ENCODE assay signal across 8 cellular contexts in the genomic region with DNA sequence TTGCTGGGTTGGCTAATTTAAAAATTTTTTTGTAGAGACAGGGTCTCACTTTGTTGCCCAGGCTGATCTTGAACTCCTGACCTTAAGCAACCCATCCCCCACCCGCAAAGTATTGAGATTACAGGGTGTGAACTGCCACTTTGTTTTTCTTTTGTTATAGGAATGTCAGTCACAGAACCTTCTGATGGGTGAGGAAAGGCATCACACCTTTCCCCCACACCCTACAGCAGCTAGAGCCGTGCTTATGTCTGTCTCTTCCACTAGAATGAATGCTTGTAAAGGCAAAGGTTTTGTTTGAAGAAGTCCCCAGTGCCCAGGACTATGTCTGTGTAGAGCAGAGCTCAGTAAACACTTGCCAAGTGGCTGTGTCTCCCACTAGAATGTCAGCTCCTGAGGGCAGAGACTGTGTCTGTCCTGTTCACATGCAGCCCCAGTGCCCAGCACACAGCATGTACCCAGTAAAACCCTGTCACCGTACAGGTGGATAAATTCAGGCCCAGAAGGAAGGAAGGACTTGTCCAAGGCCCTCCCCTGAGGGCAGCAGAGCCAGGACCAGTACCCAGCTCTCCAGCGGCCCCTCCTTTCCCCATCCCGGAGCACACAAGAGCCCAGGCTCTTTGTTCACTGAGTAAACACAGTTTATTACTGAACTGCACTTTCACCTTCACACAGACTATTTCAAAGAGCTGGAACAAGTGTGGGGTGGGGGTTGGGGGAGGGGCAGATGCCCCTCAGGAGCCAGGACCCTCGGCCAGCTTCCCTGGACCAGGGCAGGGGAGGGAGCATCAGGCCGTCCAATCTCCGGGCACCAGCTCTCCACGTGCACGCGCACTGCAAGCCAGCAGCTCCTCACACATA. TPM values are rescaled to one million over a fixed set of nuclear protein-coding genes. Genes with fewer than 3 reads are reported as not detected.
A peak's percentile ranks its signal among the peaks of the same experiment; 100 is the strongest.
DNase-seq lines count a peak whose midpoint lies in the region; ATAC-seq and TF ChIP-seq lines count a peak whose summit lies in the region.

No MANE protein-coding gene starts in this region.

- H3K36me3 Mint-ChIP-seq in activated naive CD4-positive, alpha-beta T cell treated with anti-CD3 and anti-CD28 coated beads, Interleukin-2, amount 50 U/mL, for 24 hours: peaks cover 5% of the 10 kb centered on the region
- H3K36me3 Mint-ChIP-seq in activated T-helper 1 cell treated with anti-CD3 and anti-CD28 coated beads, Interleukin-12 subunit alpha, Interleukin-12 subunit beta, Interleukin-2, Interleukin-4 antibody, amounts not matched to agents 30 ng/mL and 10 ng/mL and 1 ng/mL, durations not matched to agents 14 hours and 24 hours and 36 hours (ENCODE audit: low read depth): peaks cover 61% of the 10 kb centered on the region
- H3K36me3 Mint-ChIP-seq in activated T-cell treated with anti-CD3 and anti-CD28 coated beads, Interleukin-2, amount 50 U/mL, for 4 hours (ENCODE audit: insufficient read depth): peaks cover 30% of the 10 kb centered on the region

- H3K4me3 ChIP-seq in right lobe of liver: no peak overlapping the region
- H3K4me3 ChIP-seq in upper lobe of left lung: no peak overlapping the region

- intact Hi-C loops in activated T-helper 1 cell treated with anti-CD3 and anti-CD28 coated beads, Interleukin-12 subunit alpha, Interleukin-12 subunit beta, Interleukin-2, Interleukin-4 antibody, amounts not matched to agents 30 ng/mL and 10 ng/mL and 1 ng/mL, durations not matched to agents 14 hours and 24 hours and 36 hours (cut with micrococcal nuclease): loop anchor here (1.0 kb wide), 1 partner anchor 11 kb away; no protein-coding TSS in a partner anchor
- intact Hi-C loops in right lobe of liver (cut with DNase I): loop anchor here (5.0 kb wide), 1 partner anchor 58 kb away; the partner anchor contains the start of gene BCL2L1 (in 2 of the 2)

- ATAC-seq in right lobe of liver (peak; percentile 50 to 81 (median 78)), upper lobe of left lung (ENCODE audit: low FRiP score in 2 of 2) (peak; percentile 12 to 44), foreskin keratinocyte (no peak)
- ATAC-seq in activated T-cell treated with anti-CD3 and anti-CD28 coated beads, Interleukin-2, amount 50 U/mL, for 4 hours: no peak

- H3K4me3 Mint-ChIP-seq in activated naive CD4-positive, alpha-beta T cell treated with anti-CD3 and anti-CD28 coated beads, Interleukin-2, amount 50 U/mL, for 24 hours: no peak overlapping the region
- H3K4me3 Mint-ChIP-seq in activated T-helper 1 cell treated with anti-CD3 and anti-CD28 coated beads, Interleukin-12 subunit alpha, Interleukin-12 subunit beta, Interleukin-2, Interleukin-4 antibody, amounts not matched to agents 30 ng/mL and 10 ng/mL and 1 ng/mL, durations not matched to agents 14 hours and 24 hours and 36 hours: peak overlapping the region; percentile 39
- H3K4me3 Mint-ChIP-seq in activated T-cell treated with anti-CD3 and anti-CD28 coated beads, Interleukin-2, amount 50 U/mL, for 4 hours: no peak overlapping the region

- no peak for DNase-seq in activated naive CD4-positive, alpha-beta T cell (lab: John Stamatoyannopoulos, UW)
- no peak for DNase-seq in activated T-helper 1 cell treated with anti-CD3 and anti-CD28 coated beads, Interleukin-12 subunit alpha, Interleukin-12 subunit beta, Interleukin-2, Interleukin-4 antibody, amounts not matched to agents 30 ng/mL and 10 ng/mL and 1 ng/mL, durations not matched to agents 14 hours and 24 hours and 36 hours (ENCODE audit: low spot score)
- DNase-seq in right lobe of liver (peak; percentile 48 to 86 (median 85)), upper lobe of left lung (peak; percentile 46 to 83), SW480 (ENCODE audit: low spot score) (no peak), foreskin keratinocyte (no peak)
- DNase-seq in activated T-cell treated with anti-CD3 and anti-CD28 coated beads, Interleukin-2, amount 50 U/mL, for 4 hours: no peak

- H3K27ac ChIP-seq in right lobe of liver (peak overlapping the region; percentile 29 to 73 (median 38)), upper lobe of left lung (peak overlapping the region; percentile 61 to 90 (median 89)), foreskin keratinocyte (no peak overlapping the region)

- peaks cover 53% of the 10 kb centered on the region for H3K4me1 Mint-ChIP-seq in activated naive CD4-positive, alpha-beta T cell treated with anti-CD3 and anti-CD28 coated beads, Interleukin-2, amount 50 U/mL, for 24 hours
- peaks cover 67% of the 10 kb centered on the region for H3K4me1 Mint-ChIP-seq in activated T-helper 1 cell treated with anti-CD3 and anti-CD28 coated beads, Interleukin-12 subunit alpha, Interleukin-12 subunit beta, Interleukin-2, Interleukin-4 antibody, amounts not matched to agents 30 ng/mL and 10 ng/mL and 1 ng/mL, durations not matched to agents 14 hours and 24 hours and 36 hours (ENCODE audit: low read depth)
- H3K4me1 Mint-ChIP-seq in activated T-cell treated with anti-CD3 and anti-CD28 coated beads, Interleukin-2, amount 50 U/mL, for 4 hours (ENCODE audit: low read depth): peaks cover 55% of the 10 kb centered on the region

- H3K27ac Mint-ChIP-seq in activated naive CD4-positive, alpha-beta T cell treated with anti-CD3 and anti-CD28 coated beads, Interleukin-2, amount 50 U/mL, for 24 hours: peak overlapping the region; percentile 66
- H3K27ac Mint-ChIP-seq in activated T-helper 1 cell treated with anti-CD3 and anti-CD28 coated beads, Interleukin-12 subunit alpha, Interleukin-12 subunit beta, Interleukin-2, Interleukin-4 antibody, amounts not matched to agents 30 ng/mL and 10 ng/mL and 1 ng/mL, durations not matched to agents 14 hours and 24 hours and 36 hours: peak overlapping the region; percentile 87

- no peak for TF ChIP-seq CTCF in right lobe of liver (IDR thresholded peaks at IDR 0.05)
- no peak for TF ChIP-seq CTCF in upper lobe of left lung (IDR thresholded peaks at IDR 0.05)
- no peak for TF ChIP-seq CTCF in foreskin keratinocyte (conservative IDR thresholded peaks at IDR 0.05)

- WGBS in right lobe of liver (ENCODE audit: insufficient coverage, low coverage, low lambda C conversion rate, missing lambda C conversion rate): 18% methylated on average over 7 of the region's 11 CpGs
- WGBS in upper lobe of left lung, 2 donors: 54 to 55% methylated on average over 8 to 11 of the region's 11 CpGs

- peak; percentile 49 for TF ChIP-seq POLR2A in right lobe of liver (IDR thresholded peaks at IDR 0.05)
- peak in 1 of 4 donors; percentile 29 for TF ChIP-seq POLR2A in upper lobe of left lung (IDR thresholded peaks at IDR 0.05)

- no peak for TF ChIP-seq EP300 in upper lobe of left lung (IDR thresholded peaks at IDR 0.05)

- H3K36me3 ChIP-seq in right lobe of liver: peaks cover 0 to 9% (median 2%) of the 10 kb centered on the region in 4 donors
- peaks cover 0 to 35% (median 19%) of the 10 kb centered on the region in 4 donors for H3K36me3 ChIP-seq in upper lobe of left lung

- H3K27me3 ChIP-seq in right lobe of liver (no peaks in the 10 kb centered on the region), upper lobe of left lung (no peaks in the 10 kb centered on the region), foreskin keratinocyte (no peaks in the 10 kb centered on the region)

- H3K27me3 Mint-ChIP-seq in activated naive CD4-positive, alpha-beta T cell treated with anti-CD3 and anti-CD28 coated beads, Interleukin-2, amount 50 U/mL, for 24 hours: no peaks in the 10 kb centered on the region
- H3K27me3 Mint-ChIP-seq in activated T-helper 1 cell treated with anti-CD3 and anti-CD28 coated beads, Interleukin-12 subunit alpha, Interleukin-12 subunit beta, Interleukin-2, Interleukin-4 antibody, amounts not matched to agents 30 ng/mL and 10 ng/mL and 1 ng/mL, durations not matched to agents 14 hours and 24 hours and 36 hours (ENCODE audit: insufficient read depth): no peaks in the 10 kb centered on the region
- H3K27me3 Mint-ChIP-seq in activated T-cell treated with anti-CD3 and anti-CD28 coated beads, Interleukin-2, amount 50 U/mL, for 4 hours (ENCODE audit: low read depth): no peaks in the 10 kb centered on the region

- H3K9me3 Mint-ChIP-seq in activated naive CD4-positive, alpha-beta T cell treated with anti-CD3 and anti-CD28 coated beads, Interleukin-2, amount 50 U/mL, for 24 hours: no peaks in the 10 kb centered on the region
- H3K9me3 Mint-ChIP-seq in activated T-helper 1 cell treated with anti-CD3 and anti-CD28 coated beads, Interleukin-12 subunit alpha, Interleukin-12 subunit beta, Interleukin-2, Interleukin-4 antibody, amounts not matched to agents 30 ng/mL and 10 ng/mL and 1 ng/mL, durations not matched to agents 14 hours and 24 hours and 36 hours: no peaks in the 10 kb centered on the region
- H3K9me3 Mint-ChIP-seq in activated T-cell treated with anti-CD3 and anti-CD28 coated beads, Interleukin-2, amount 50 U/mL, for 4 hours: no peaks in the 10 kb centered on the region

- H3K9me3 ChIP-seq in right lobe of liver: no peaks in the 10 kb centered on the region
- no peaks in the 10 kb centered on the region for H3K9me3 ChIP-seq in upper lobe of left lung

- H3K4me1 ChIP-seq in right lobe of liver (peaks cover 0 to 51% (median 23%) of the 10 kb centered on the region in 4 donors), upper lobe of left lung (peaks cover 65 to 77% (median 71%) of the 10 kb centered on the region in 4 donors), foreskin keratinocyte (peaks cover 10% of the 10 kb centered on the region)

RNA-seq across cellular contexts. Expression of gene COX4I2, which starts 26.4 kb away (rescaled TPM):
- not detected in 2 replicates for total RNA-seq in activated T-helper 1 cell treated with anti-CD3 and anti-CD28 coated beads, Interleukin-12 subunit alpha, Interleukin-12 subunit beta, Interleukin-2, Interleukin-4 antibody, amounts not matched to agents 30 ng/mL and 10 ng/mL and 1 ng/mL, durations not matched to agents 14 hours and 24 hours and 36 hours
- total RNA-seq in right lobe of liver (not detected), upper lobe of left lung (10 to 100 TPM in 4 of 6 donors, 1 to 10 TPM in 2; 1.9 to 24.3 (median 13.5) TPM), foreskin keratinocyte (not detected in 2 replicates)
- not detected in 2 replicates for polyA plus RNA-seq in foreskin keratinocyte
- not detected for total RNA-seq in activated T-cell treated with anti-CD3 and anti-CD28 coated beads, Interleukin-2, amount 50 U/mL, for 4 hours

RNA-seq across cellular contexts. Expression of gene BCL2L1, which starts 58.6 kb away (rescaled TPM):
- 417 and 420 TPM in 2 replicates for total RNA-seq in activated T-helper 1 cell treated with anti-CD3 and anti-CD28 coated beads, Interleukin-12 subunit alpha, Interleukin-12 subunit beta, Interleukin-2, Interleukin-4 antibody, amounts not matched to agents 30 ng/mL and 10 ng/mL and 1 ng/mL, durations not matched to agents 14 hours and 24 hours and 36 hours
- total RNA-seq in right lobe of liver (10 to 100 TPM; 30.5 to 96.1 (median 63.4) TPM), upper lobe of left lung (100 to 1,000 TPM; 131 to 245 (median 182) TPM), foreskin keratinocyte (114 and 136 TPM in 2 replicates)
- 106 and 115 TPM in 2 replicates for polyA plus RNA-seq in foreskin keratinocyte
- total RNA-seq in activated T-cell treated with anti-CD3 and anti-CD28 coated beads, Interleukin-2, amount 50 U/mL, for 4 hours: 100 to 1,000 TPM; 237 to 274 (median 248) TPM

RNA-seq across cellular contexts. Expression of gene ID1, which starts 59.0 kb away (rescaled TPM):
- total RNA-seq in activated T-helper 1 cell treated with anti-CD3 and anti-CD28 coated beads, Interleukin-12 subunit alpha, Interleukin-12 subunit beta, Interleukin-2, Interleukin-4 antibody, amounts not matched to agents 30 ng/mL and 10 ng/mL and 1 ng/mL, durations not matched to agents 14 hours and 24 hours and 36 hours: 3.4 and 4.0 TPM in 2 replicates
- total RNA-seq in right lobe of liver (100 to 1,000 TPM in 2 of 6 experiments, 10 to 100 TPM in 4; 12.9 to 300 (median 35.0) TPM), upper lobe of left lung (100 to 1,000 TPM; 226 to 911 (median 570) TPM), foreskin keratinocyte (18.8 and 27.9 TPM in 2 replicates)
- polyA plus RNA-seq in foreskin keratinocyte: 21.4 and 31.9 TPM in 2 replicates
- total RNA-seq in activated T-cell treated with anti-CD3 and anti-CD28 coated beads, Interleukin-2, amount 50 U/mL, for 4 hours: 1 to 10 TPM; 1.4 to 1.6 (median 1.5) TPM

Comparison
In these comparisons a context has a peak if more than half of its experiments do, and no peak if none do; other contexts are left out.
1. DNase-seq: peak in right lobe of liver (3 of 3) and upper lobe of left lung (2 of 2); none in activated naive CD4-positive, alpha-beta T cell (0 of 4), activated T-helper 1 cell treated with anti-CD3 and anti-CD28 coated beads, Interleukin-12 subunit alpha, Interleukin-12 subunit beta, Interleukin-2, Interleukin-4 antibody, amounts not matched to agents 30 ng/mL and 10 ng/mL and 1 ng/mL, durations not matched to agents 14 hours and 24 hours and 36 hours (single experiment), SW480 (single experiment), foreskin keratinocyte (0 of 2) and activated T-cell treated with anti-CD3 and anti-CD28 coated beads, Interleukin-2, amount 50 U/mL, for 4 hours (single experiment).
2. ATAC-seq: peak in right lobe of liver (4 of 4) and upper lobe of left lung (2 of 2); none in foreskin keratinocyte (single experiment) and activated T-cell treated with anti-CD3 and anti-CD28 coated beads, Interleukin-2, amount 50 U/mL, for 4 hours (0 of 2).